Comparison of ENCODE assay signal across 18 cellular contexts in genomic region chr14:89534896-89535615, GRCh38.
A peak's percentile ranks its signal among the peaks of the same experiment; 100 is the strongest.
DNase-seq lines count a peak whose midpoint lies in the region; ATAC-seq and TF ChIP-seq lines count a peak whose summit lies in the region.
"Had no signal": no experiment of that assay in that cellular context is flagged by ENCODE, and none has a peak within 500 bp of the region (broad histone marks: within the 10 kb centered on the region; RNA-seq: fewer than 3 reads in every experiment).

No MANE protein-coding gene starts in this region.

- H3K4me1 ChIP-seq in mammary epithelial cell (ENCODE audit: insufficient read depth, low read length) (no peaks in the 10 kb centered on the region), breast epithelium (peaks cover 0 to 4% of the 10 kb centered on the region in 2 donors), right cardiac atrium (ENCODE audit: control insufficient read depth, insufficient read depth, low read length) (peaks cover 4% of the 10 kb centered on the region)

- ATAC-seq in HG02852 (IDR thresholded peaks at IDR 0.05; ENCODE audit: unreplicated experiment), result no peak
- ATAC-seq in right cardiac atrium, result no peak
- no peak for ATAC-seq in HG02798 (IDR thresholded peaks at IDR 0.05; ENCODE audit: poor library complexity, unreplicated experiment)
- ATAC-seq: HCT116, lower lobe of right lung, Right ventricle myocardium inferior had no signal

- TF ChIP-seq CTCF in mammary epithelial cell (conservative IDR thresholded peaks at IDR 0.05 in 1 of 2, IDR thresholded peaks at IDR 0.05 in 1 of 2; ENCODE audit: extremely low read depth in 1 of 2, insufficient read depth in 1 of 2, low read depth in 1 of 2, low read length in 2 of 2) (no peak), breast epithelium (IDR thresholded peaks at IDR 0.05) (no peak), brain (conservative IDR thresholded peaks at IDR 0.05) (no peak)

- H3K36me3 ChIP-seq in mammary epithelial cell (ENCODE audit: insufficient read depth, low read length), result no peaks in the 10 kb centered on the region
- H3K36me3 ChIP-seq in breast epithelium, result no peaks in the 10 kb centered on the region
- H3K36me3 ChIP-seq: lower lobe of right lung had no signal

- no peak overlapping the region for H2AFZ ChIP-seq in mammary epithelial cell (ENCODE audit: low read depth, low read length)
- H2AFZ ChIP-seq: parathyroid adenoma had no signal

- no peak overlapping the region for H3K9ac ChIP-seq in mammary epithelial cell (ENCODE audit: insufficient read depth, low read length)
- H3K9ac ChIP-seq: parathyroid adenoma had no signal

- peaks cover 40% of the 10 kb centered on the region for H3K4me1 Mint-ChIP-seq in brain

- in situ Hi-C loops in mammary epithelial cell (cut with MboI; ENCODE audit: low sequenced_read_pairs in 2 of 2), result no loop called here

- peaks cover 0 to 7% (median 3%) of the 10 kb centered on the region in 5 experiments for H3K9me3 Mint-ChIP-seq in brain

- no peak overlapping the region for H3K4me2 ChIP-seq in mammary epithelial cell (ENCODE audit: insufficient read depth, low read depth, low read length)

- H3K27ac ChIP-seq in mammary epithelial cell (ENCODE audit: insufficient read depth, low read depth, low read length), result no peak overlapping the region
- H3K27ac ChIP-seq in breast epithelium, result no peak overlapping the region
- no peak overlapping the region for H3K27ac ChIP-seq in right cardiac atrium (ENCODE audit: low read length)
- H3K27ac ChIP-seq: lower lobe of right lung, parathyroid adenoma had no signal

- CTCF ChIA-PET in mammary epithelial cell (lab: Charles Lee; ENCODE audit: low non-redundant PET), result no interaction called here

- BruUV-seq in mammary epithelial cell (replicated peaks; lab: Mats Ljungman, UMichigan), result no TSS peak

- H3K27me3 ChIP-seq in mammary epithelial cell (ENCODE audit: insufficient read depth, low read length), result no peaks in the 10 kb centered on the region
- no peaks in the 10 kb centered on the region for H3K27me3 ChIP-seq in breast epithelium
- no peaks in the 10 kb centered on the region for H3K27me3 ChIP-seq in right cardiac atrium (ENCODE audit: control insufficient read depth, insufficient read depth)

- WGBS in mammary epithelial cell (ENCODE audit: low coverage, missing lambda C conversion rate), result 33% methylated on average over 4 of the region's 4 CpGs
- 65% methylated on average over 4 of the region's 4 CpGs for WGBS in right cardiac atrium

- DNase-seq in mammary epithelial cell (peak; percentile 2), breast epithelium (ENCODE audit: low spot score in 2 of 2) (no peak), hepatic stellate cell (ENCODE audit: low spot score) (peak; percentile 45), right cardiac atrium (no peak), DMS53 (lab: John Stamatoyannopoulos, UW) (no peak)
- DNase-seq: aorta, glutamatergic neuron, Karpas-422, lower lobe of right lung, naive B cell, NCI-H526 treated with DMSO at 0.1 percent for 48 hours, T-helper 1 cell had no signal

- dilution Hi-C loops in mammary epithelial cell (cut with HindIII; ENCODE audit: low sequenced_read_pairs), result no loop called here

- intact Hi-C loops in mammary epithelial cell (cut with micrococcal nuclease) (no loop called here), breast epithelium (cut with DNase I; ENCODE audit: low total_unique reads) (no loop called here), right cardiac atrium (cut with DNase I) (no loop called here)

- peaks cover 26% of the 10 kb centered on the region for H3K36me3 Mint-ChIP-seq in brain

- H4K20me1 ChIP-seq in mammary epithelial cell (ENCODE audit: insufficient read depth, low read length), result no peaks in the 10 kb centered on the region

- TF ChIP-seq POLR2A in breast epithelium (IDR thresholded peaks at IDR 0.05), result no peak

- H3K4me3 Mint-ChIP-seq in brain, result no peak overlapping the region
- H3K4me3 Mint-ChIP-seq: naive B cell had no signal

- H3K9me3 ChIP-seq in mammary epithelial cell (replicated peaks; ENCODE audit: insufficient read depth, low read length) (peaks cover 3% of the 10 kb centered on the region), breast epithelium (no peaks in the 10 kb centered on the region), right cardiac atrium (ENCODE audit: control insufficient read depth, low read length) (no peaks in the 10 kb centered on the region)
- H3K9me3 ChIP-seq: lower lobe of right lung had no signal

- H3K4me3 ChIP-seq in mammary epithelial cell (replicated peaks in 1 of 3; ENCODE audit: insufficient read depth in 1 of 3, low read depth in 2 of 3, low read length in 3 of 3) (no peak overlapping the region), breast epithelium (no peak overlapping the region), right cardiac atrium (ENCODE audit: low read length) (no peak overlapping the region)
- H3K4me3 ChIP-seq: lower lobe of right lung had no signal

- peak overlapping the region in 4 of 5 experiments; percentile 3 to 79 (median 18) for H3K27ac Mint-ChIP-seq in brain

- no peaks in the 10 kb centered on the region for H3K79me2 ChIP-seq in mammary epithelial cell (ENCODE audit: insufficient read depth, low read length)

- H3K27me3 Mint-ChIP-seq in brain, result no peaks in the 10 kb centered on the region
- H3K27me3 Mint-ChIP-seq: naive B cell had no signal

Comparison
In these comparisons a context has a peak if more than half of its experiments do, and no peak if none do; other contexts are left out.
1. DNase-seq: peak in mammary epithelial cell (single experiment) and hepatic stellate cell (single experiment); none in breast epithelium (0 of 2), right cardiac atrium (0 of 3) and DMS53 (single experiment).